1 cellular context compared by ENCODE assay signal in genomic region chr11:102268985-102269470, GRCh38.
TF ChIP-seq lines count a peak whose summit lies in the region.

No MANE protein-coding gene starts in this region.

TF ChIP-seq in SK-N-SH, 30 proteins besides CTCF, POLR2A, EP300 and RAD21 (continued from another document):
- TF ChIP-seq REST (IDR thresholded peaks at IDR 0.05; ENCODE audit: low read depth, low read length), result no peak
- no peak for TF ChIP-seq GATA2 (CRISPR knock-in tag; IDR thresholded peaks at IDR 0.05)
TF ChIP-seq in SK-N-SH: peak in this region for 0.
